Comparison of ENCODE assay signal across 8 cellular contexts in genomic region chr4:169271692-169272007, GRCh38. TPM values are rescaled to one million over a fixed set of nuclear protein-coding genes. Genes with fewer than 3 reads are reported as not detected.
DNase-seq lines count a peak whose midpoint lies in the region; ATAC-seq lines count a peak whose summit lies in the region.

No MANE protein-coding gene starts in this region.

- H3K4me3 Mint-ChIP-seq in naive thymus-derived CD4-positive, alpha-beta T cell, result peak overlapping the region; percentile 28 to 68 (median 48)

- H3K27me3 ChIP-seq in BLaER1, result no peaks in the 10 kb centered on the region
- H3K27me3 ChIP-seq in naive thymus-derived CD4-positive, alpha-beta T cell (ENCODE audit: control insufficient read depth in 2 of 2, insufficient read depth in 2 of 2, low read length in 2 of 2), result peaks cover 4% of the 10 kb centered on the region in 2 donors

- peaks cover 48 to 78% (median 61%) of the 10 kb centered on the region in 5 donors for H3K27me3 Mint-ChIP-seq in naive thymus-derived CD4-positive, alpha-beta T cell

- H3K4me3 ChIP-seq in BLaER1, result peak overlapping the region; percentile 90
- H3K4me3 ChIP-seq in naive thymus-derived CD4-positive, alpha-beta T cell (ENCODE audit: low read length), result no peak overlapping the region

- H3K4me1 Mint-ChIP-seq in naive thymus-derived CD4-positive, alpha-beta T cell, result peaks cover 0 to 28% (median 16%) of the 10 kb centered on the region in 7 donors

- CTCF ChIA-PET in naive thymus-derived CD4-positive, alpha-beta T cell (lab: Charles Lee), result no interaction called here

- peak overlapping the region; percentile 93; the same call in 1 of the 2 replicates for H3K27ac ChIP-seq in BLaER1
- H3K27ac ChIP-seq in cingulate gyrus (ENCODE audit: low read depth, low read length), result peak overlapping the region; percentile 72
- H3K27ac ChIP-seq in naive thymus-derived CD4-positive, alpha-beta T cell (ENCODE audit: low read depth, low read length), result no peak overlapping the region

- no peaks in the 10 kb centered on the region for H3K9me3 Mint-ChIP-seq in naive thymus-derived CD4-positive, alpha-beta T cell

- peaks cover 51% of the 10 kb centered on the region for H3K4me1 ChIP-seq in BLaER1
- H3K4me1 ChIP-seq in naive thymus-derived CD4-positive, alpha-beta T cell (ENCODE audit: control insufficient read depth in 2 of 2, insufficient read depth in 2 of 2, low read length in 2 of 2), result no peaks in the 10 kb centered on the region

- POLR2A ChIA-PET in naive thymus-derived CD4-positive, alpha-beta T cell (lab: Charles Lee), result no interaction called here

- intact Hi-C loops in naive thymus-derived CD4-positive, alpha-beta T cell (cut with micrococcal nuclease), result loop anchor here in 1 of 2 donors (5.0 kb wide), 1 partner anchor 216 kb away; no protein-coding TSS in a partner anchor

- peak overlapping the region; percentile 91 for H3K9ac ChIP-seq in BLaER1

- H4K20me1 ChIP-seq in BLaER1, result peaks cover 15% of the 10 kb centered on the region

- peak; percentile 5 for ATAC-seq in HG03439 (IDR thresholded peaks at IDR 0.05; ENCODE audit: unreplicated experiment)
- ATAC-seq in naive thymus-derived CD4-positive, alpha-beta T cell, result no peak

- no peaks in the 10 kb centered on the region for H3K9me3 ChIP-seq in BLaER1
- no peaks in the 10 kb centered on the region for H3K9me3 ChIP-seq in naive thymus-derived CD4-positive, alpha-beta T cell (ENCODE audit: control insufficient read depth in 2 of 3, low read length in 3 of 3)

- no peaks in the 10 kb centered on the region for H3K36me3 Mint-ChIP-seq in naive thymus-derived CD4-positive, alpha-beta T cell

- DNase-seq in naive thymus-derived CD4-positive, alpha-beta T cell, result no peak
- DNase-seq in NCI-H345 (lab: John Stamatoyannopoulos, UW) (no peak), midbrain (lab: John Stamatoyannopoulos, UW) (no peak)
- DNase-seq in stimulated activated naive CD4-positive, alpha-beta T cell (lab: John Stamatoyannopoulos, UW), result no peak
- no peak for DNase-seq in effector CD8-positive, alpha-beta T cell (lab: John Stamatoyannopoulos, UW)

- H3K27ac Mint-ChIP-seq in naive thymus-derived CD4-positive, alpha-beta T cell, result no peak overlapping the region

- no peaks in the 10 kb centered on the region for H3K36me3 ChIP-seq in BLaER1
- no peaks in the 10 kb centered on the region for H3K36me3 ChIP-seq in naive thymus-derived CD4-positive, alpha-beta T cell (ENCODE audit: control insufficient read depth in 2 of 3, insufficient read depth in 3 of 3, low read length in 3 of 3)

- peak overlapping the region; percentile 90 for H3K4me2 ChIP-seq in BLaER1

RNA-seq across cellular contexts. Expression of gene SH3RF1, which starts 0.9 kb away (rescaled TPM):
- 1 to 10 TPM in 1 of 5 experiments, under 1 TPM in 3, not detected in 1; 0.08 to 3.8 (median 0.50) TPM for total RNA-seq in naive thymus-derived CD4-positive, alpha-beta T cell
- not detected for polyA plus RNA-seq in naive thymus-derived CD4-positive, alpha-beta T cell
